8 cellular contexts compared by ENCODE assay signal in the genomic region with DNA sequence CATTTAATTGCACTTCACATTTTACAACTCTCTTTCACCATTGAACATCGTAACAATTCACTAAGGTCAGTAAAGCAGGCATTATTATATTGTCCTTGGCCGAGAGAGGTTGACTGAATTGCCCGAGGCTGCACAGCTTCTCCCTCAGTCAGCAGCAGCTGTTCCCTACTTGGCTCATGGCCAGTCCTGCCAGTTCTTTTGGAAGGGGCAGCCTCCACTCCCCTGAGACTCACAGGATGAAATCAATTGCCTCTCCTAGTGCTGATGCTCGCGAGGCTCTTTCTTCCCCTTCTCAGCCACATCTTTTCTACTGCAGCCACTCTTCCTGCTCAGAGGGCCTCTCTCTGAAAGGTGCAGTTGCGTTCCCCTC.
A peak's percentile ranks its signal among the peaks of the same experiment; 100 is the strongest.
DNase-seq lines count a peak whose midpoint lies in the region; ATAC-seq lines count a peak whose summit lies in the region.

No MANE protein-coding gene starts in this region.

- H3K27ac Mint-ChIP-seq in activated CD4-positive, alpha-beta T cell treated with anti-CD3 and anti-CD28 coated beads, Interleukin-2, amount 10 ng/mL, durations not matched to agents 7 days and 5 days = peak overlapping the region; percentile 97

- H3K27me3 ChIP-seq in rectal smooth muscle tissue (ENCODE audit: control insufficient read depth, insufficient read depth, low read length) = no peaks in the 10 kb centered on the region

- peak overlapping the region; percentile 74 for H3K4me3 Mint-ChIP-seq in activated CD4-positive, alpha-beta T cell treated with anti-CD3 and anti-CD28 coated beads, Interleukin-2, amount 10 ng/mL, durations not matched to agents 7 days and 5 days

- H3K4me3 ChIP-seq in rectal smooth muscle tissue (ENCODE audit: low read length) = peak overlapping the region; percentile 6

- no peaks in the 10 kb centered on the region for H3K4me1 ChIP-seq in rectal smooth muscle tissue (ENCODE audit: control insufficient read depth, insufficient read depth, low read length)

- peaks cover 5% of the 10 kb centered on the region for H3K9me3 Mint-ChIP-seq in activated CD4-positive, alpha-beta T cell treated with anti-CD3 and anti-CD28 coated beads, Interleukin-2, amount 10 ng/mL, durations not matched to agents 7 days and 5 days

- peak; percentile 16 for ATAC-seq in HG02798 (IDR thresholded peaks at IDR 0.05; ENCODE audit: poor library complexity, unreplicated experiment)

- CTCF ChIA-PET in activated CD4-positive, alpha-beta T cell treated with anti-CD3 and anti-CD28 coated beads, Interleukin-2, amount 10 ng/mL, durations not matched to agents 7 days and 5 days (lab: Charles Lee) = interaction anchor here (0.6 to 12.6 kb wide), 6 partner anchors 10 to 334 kb away, joined by 3 to 70 read pairs (median 4); no protein-coding TSS in a partner anchor

- H3K36me3 ChIP-seq in rectal smooth muscle tissue (ENCODE audit: control insufficient read depth, insufficient read depth, low read length) = no peaks in the 10 kb centered on the region

- no peak overlapping the region for H3K27ac ChIP-seq in rectal smooth muscle tissue (ENCODE audit: low read depth, low read length)

- DNase-seq in activated CD4-positive, alpha-beta T cell treated with anti-CD3 and anti-CD28 coated beads, Interleukin-2, amount 10 ng/mL, durations not matched to agents 7 days and 5 days = no peak
- no peak for DNase-seq in activated CD4-positive, alpha-beta T cell treated with anti-CD3 and anti-CD28 coated beads for 1 hour
- DNase-seq in NCI-H2107 treated with DMSO at 0.1 percent for 48 hours (lab: John Stamatoyannopoulos, UW; ENCODE audit: unreplicated experiment) (peak; percentile 60), pons (ENCODE audit: low spot score) (no peak), SHP77 treated with DMSO at 0.1 percent for 48 hours (lab: John Stamatoyannopoulos, UW) (no peak)
- no peak for DNase-seq in stimulated activated CD8-positive, alpha-beta memory T cell treated with anti-CD3 and anti-CD28 coated beads, Interleukin-4, amount 100 ng/mL, for 48 hours

- H3K27me3 Mint-ChIP-seq in activated CD4-positive, alpha-beta T cell treated with anti-CD3 and anti-CD28 coated beads, Interleukin-2, amount 10 ng/mL, durations not matched to agents 7 days and 5 days = no peaks in the 10 kb centered on the region

- H3K4me1 Mint-ChIP-seq in activated CD4-positive, alpha-beta T cell treated with anti-CD3 and anti-CD28 coated beads, Interleukin-2, amount 10 ng/mL, durations not matched to agents 7 days and 5 days = peaks cover 63% of the 10 kb centered on the region

- peaks cover 34% of the 10 kb centered on the region for H3K36me3 Mint-ChIP-seq in activated CD4-positive, alpha-beta T cell treated with anti-CD3 and anti-CD28 coated beads, Interleukin-2, amount 10 ng/mL, durations not matched to agents 7 days and 5 days (ENCODE audit: low read depth)

- H3K9ac ChIP-seq in rectal smooth muscle tissue (ENCODE audit: low read length) = no peak overlapping the region

- POLR2A ChIA-PET in activated CD4-positive, alpha-beta T cell treated with anti-CD3 and anti-CD28 coated beads, Interleukin-2, amount 10 ng/mL, durations not matched to agents 7 days and 5 days (lab: Charles Lee) = no interaction called here
